Comparison of ENCODE assay signal across 1 cellular context in the genomic region with DNA sequence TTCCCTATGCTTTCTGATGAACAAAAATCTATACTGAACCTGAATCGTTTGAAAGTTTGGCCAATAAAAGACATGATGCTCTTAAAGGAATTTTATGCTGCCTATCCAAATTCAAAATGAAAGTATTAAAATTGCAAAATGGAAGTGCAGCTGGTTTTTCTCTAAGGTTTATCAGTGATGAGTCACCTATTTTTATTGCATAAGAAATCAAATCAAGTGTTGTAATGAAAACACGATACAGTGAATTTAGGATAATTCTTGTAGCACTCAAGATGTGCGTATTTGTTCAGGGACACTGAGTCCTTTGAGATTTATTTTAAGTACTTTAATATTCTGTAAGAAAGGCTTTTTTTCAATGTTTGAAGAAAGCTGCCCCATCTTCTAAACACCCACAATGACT.
TF ChIP-seq lines count a peak whose summit lies in the region.

No MANE protein-coding gene starts in this region.

TF ChIP-seq in GM23338, 12 proteins besides CTCF, POLR2A, EP300 and RAD21 (continued from another document):
- TF ChIP-seq, protein P1, sequence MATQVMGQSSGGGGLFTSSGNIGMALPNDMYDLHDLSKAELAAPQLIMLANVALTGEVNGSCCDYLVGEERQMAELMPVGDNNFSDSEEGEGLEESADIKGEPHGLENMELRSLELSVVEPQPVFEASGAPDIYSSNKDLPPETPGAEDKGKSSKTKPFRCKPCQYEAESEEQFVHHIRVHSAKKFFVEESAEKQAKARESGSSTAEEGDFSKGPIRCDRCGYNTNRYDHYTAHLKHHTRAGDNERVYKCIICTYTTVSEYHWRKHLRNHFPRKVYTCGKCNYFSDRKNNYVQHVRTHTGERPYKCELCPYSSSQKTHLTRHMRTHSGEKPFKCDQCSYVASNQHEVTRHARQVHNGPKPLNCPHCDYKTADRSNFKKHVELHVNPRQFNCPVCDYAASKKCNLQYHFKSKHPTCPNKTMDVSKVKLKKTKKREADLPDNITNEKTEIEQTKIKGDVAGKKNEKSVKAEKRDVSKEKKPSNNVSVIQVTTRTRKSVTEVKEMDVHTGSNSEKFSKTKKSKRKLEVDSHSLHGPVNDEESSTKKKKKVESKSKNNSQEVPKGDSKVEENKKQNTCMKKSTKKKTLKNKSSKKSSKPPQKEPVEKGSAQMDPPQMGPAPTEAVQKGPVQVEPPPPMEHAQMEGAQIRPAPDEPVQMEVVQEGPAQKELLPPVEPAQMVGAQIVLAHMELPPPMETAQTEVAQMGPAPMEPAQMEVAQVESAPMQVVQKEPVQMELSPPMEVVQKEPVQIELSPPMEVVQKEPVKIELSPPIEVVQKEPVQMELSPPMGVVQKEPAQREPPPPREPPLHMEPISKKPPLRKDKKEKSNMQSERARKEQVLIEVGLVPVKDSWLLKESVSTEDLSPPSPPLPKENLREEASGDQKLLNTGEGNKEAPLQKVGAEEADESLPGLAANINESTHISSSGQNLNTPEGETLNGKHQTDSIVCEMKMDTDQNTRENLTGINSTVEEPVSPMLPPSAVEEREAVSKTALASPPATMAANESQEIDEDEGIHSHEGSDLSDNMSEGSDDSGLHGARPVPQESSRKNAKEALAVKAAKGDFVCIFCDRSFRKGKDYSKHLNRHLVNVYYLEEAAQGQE (IDR thresholded peaks at IDR 0.05; ENCODE audit: unreplicated experiment) = no peak
- TF ChIP-seq ZNF114 (CRISPR knock-in tag; IDR thresholded peaks at IDR 0.05) = no peak
